In the genomic region with DNA sequence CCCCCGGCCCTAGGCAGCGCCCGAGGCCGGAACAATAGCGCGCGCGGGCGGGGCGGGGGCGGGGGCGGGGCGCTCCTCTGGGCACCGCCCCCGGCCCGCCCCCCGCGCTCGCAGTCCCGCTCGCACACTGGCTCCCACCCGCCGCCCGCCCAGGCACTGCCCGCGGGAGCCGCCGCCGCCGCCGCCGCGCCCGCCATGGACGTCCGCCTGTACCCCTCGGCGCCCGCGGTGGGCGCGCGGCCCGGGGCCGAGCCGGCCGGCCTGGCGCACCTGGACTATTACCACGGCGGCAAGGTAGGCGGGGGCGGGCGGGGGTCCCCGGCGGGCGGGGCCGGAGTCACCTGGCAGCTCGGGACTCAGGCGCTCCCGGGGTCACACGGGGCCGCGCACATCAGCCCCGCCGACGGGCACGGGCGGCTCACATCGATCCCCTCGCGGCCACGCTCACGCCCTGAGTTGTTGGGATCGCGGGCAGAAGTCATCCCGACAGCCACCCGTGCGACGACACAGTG, we compare ENCODE assay signal across 8 cellular contexts. TPM values are rescaled to one million over a fixed set of nuclear protein-coding genes. Genes with fewer than 3 reads are reported as not detected.
DNase-seq lines count a peak whose midpoint lies in the region; ATAC-seq and TF ChIP-seq lines count a peak whose summit lies in the region.

A gene with protein sequence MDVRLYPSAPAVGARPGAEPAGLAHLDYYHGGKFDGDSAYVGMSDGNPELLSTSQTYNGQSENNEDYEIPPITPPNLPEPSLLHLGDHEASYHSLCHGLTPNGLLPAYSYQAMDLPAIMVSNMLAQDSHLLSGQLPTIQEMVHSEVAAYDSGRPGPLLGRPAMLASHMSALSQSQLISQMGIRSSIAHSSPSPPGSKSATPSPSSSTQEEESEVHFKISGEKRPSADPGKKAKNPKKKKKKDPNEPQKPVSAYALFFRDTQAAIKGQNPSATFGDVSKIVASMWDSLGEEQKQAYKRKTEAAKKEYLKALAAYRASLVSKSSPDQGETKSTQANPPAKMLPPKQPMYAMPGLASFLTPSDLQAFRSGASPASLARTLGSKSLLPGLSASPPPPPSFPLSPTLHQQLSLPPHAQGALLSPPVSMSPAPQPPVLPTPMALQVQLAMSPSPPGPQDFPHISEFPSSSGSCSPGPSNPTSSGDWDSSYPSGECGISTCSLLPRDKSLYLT (plus strand): TSS at position 156 of the 512 bp plus-strand sequence. CDS start 40 bp downstream, at position 196.

- peaks cover 23% of the 10 kb centered on the region for H3K4me1 Mint-ChIP-seq in central memory CD8-positive, alpha-beta T cell

- TF ChIP-seq RAD21 in liver (IDR thresholded peaks at IDR 0.05), result no peak

- peak within 1 kb of the TSS; percentile 85 for H3K27ac Mint-ChIP-seq in central memory CD8-positive, alpha-beta T cell (ENCODE audit: low read depth)

- peaks cover 53% of the 10 kb centered on the region for H3K27me3 Mint-ChIP-seq in central memory CD8-positive, alpha-beta T cell

- intact Hi-C loops in posterior cingulate gyrus (cut with DNase I), result no loop called here

- H3K27me3 ChIP-seq in HUES64 (ENCODE audit: insufficient read depth, low read length) (peaks cover 49% of the 10 kb centered on the region), liver (ENCODE audit: control insufficient read depth in 4 of 4, insufficient read depth in 4 of 4, low read length in 3 of 4) (peaks cover 0 to 4% (median 2%) of the 10 kb centered on the region in 4 donors), subcutaneous abdominal adipose tissue (ENCODE audit: control insufficient read depth in 5 of 5, insufficient read depth in 4 of 5, low read length in 5 of 5) (peaks cover 0 to 26% (median 7%) of the 10 kb centered on the region in 5 donors)

- H3K4me1 ChIP-seq in HUES64 (ENCODE audit: insufficient read depth, low read length) (peaks cover 4% of the 10 kb centered on the region; the same call in 1 of the 2 replicates), liver (ENCODE audit: control insufficient read depth in 4 of 4, insufficient read depth in 4 of 4, low read length in 3 of 4) (peaks cover 4 to 17% (median 9%) of the 10 kb centered on the region in 4 donors), subcutaneous abdominal adipose tissue (ENCODE audit: control insufficient read depth in 5 of 5, insufficient read depth in 5 of 5, low read length in 5 of 5) (peaks cover 0 to 22% (median 20%) of the 10 kb centered on the region in 5 donors)

- no peak for TF ChIP-seq CTCF in liver (IDR thresholded peaks at IDR 0.05; ENCODE audit: low read depth, low read length, missing input control)

- peak; percentile 46 for TF ChIP-seq POLR2A in GM18951 (IDR thresholded peaks at IDR 0.05; ENCODE audit: extremely low read depth, insufficient read depth, insufficient read length)

- H3K36me3 ChIP-seq in HUES64 (ENCODE audit: insufficient read depth, low read length) (no peaks in the 10 kb centered on the region), liver (ENCODE audit: control insufficient read depth in 4 of 4, insufficient read depth in 3 of 4, low read depth in 1 of 4, low read length in 3 of 4) (no peaks in the 10 kb centered on the region), subcutaneous abdominal adipose tissue (ENCODE audit: control insufficient read depth in 5 of 5, insufficient read depth in 5 of 5, low read length in 5 of 5) (no peaks in the 10 kb centered on the region)

- in situ Hi-C loops in GM18951 (cut with MboI; ENCODE audit: low sequenced_read_pairs, unreplicated experiment), result no loop called here

- H3K4me3 ChIP-seq in HUES64 (ENCODE audit: low read length) (peak within 1 kb of the TSS; percentile 61), liver (ENCODE audit: low read depth in 1 of 3, low read length in 3 of 3) (peak within 1 kb of the TSS; percentile 7 to 68 (median 49)), subcutaneous abdominal adipose tissue (ENCODE audit: low read depth in 1 of 5, low read length in 5 of 5) (peak within 1 kb of the TSS in 4 of 5 donors; percentile 57 to 70 (median 64))

- ATAC-seq in central memory CD8-positive, alpha-beta T cell (replicated peaks; ENCODE audit: extremely low read depth, poor library complexity, severe bottlenecking), result peak; percentile 66

- no peaks in the 10 kb centered on the region for H3K9me3 Mint-ChIP-seq in central memory CD8-positive, alpha-beta T cell

- H3K9ac ChIP-seq in HUES64 (ENCODE audit: low read depth, low read length), result no peak within 1 kb of the TSS; the same call in 1 of the 2 replicates
- no peak within 1 kb of the TSS for H3K9ac ChIP-seq in liver (ENCODE audit: low read depth in 1 of 2, low read length in 2 of 2)
- peak within 1 kb of the TSS in 2 of 5 donors; percentile 23 to 53 for H3K9ac ChIP-seq in subcutaneous abdominal adipose tissue (ENCODE audit: low read length in 5 of 5)

- peak within 1 kb of the TSS; percentile 85 for H3K4me3 Mint-ChIP-seq in central memory CD8-positive, alpha-beta T cell

- peaks cover 6% of the 10 kb centered on the region for H3K36me3 Mint-ChIP-seq in central memory CD8-positive, alpha-beta T cell (ENCODE audit: insufficient read depth)

- H3K27ac ChIP-seq in HUES64 (ENCODE audit: low read depth, low read length) (no peak within 1 kb of the TSS), liver (ENCODE audit: low read depth in 1 of 2, low read length in 2 of 2) (peak within 1 kb of the TSS; percentile 25 to 46), subcutaneous abdominal adipose tissue (ENCODE audit: low read depth, low read length) (no peak within 1 kb of the TSS)

- DNase-seq in 8988T (peak; percentile 78), T1000 (lab: John Stamatoyannopoulos, UW) (peak; percentile 71), posterior cingulate gyrus (no peak)
- no peak for DNase-seq in central memory CD8-positive, alpha-beta T cell (ENCODE audit: low spot score in 2 of 2)

- H3K9me3 ChIP-seq in HUES64 (ENCODE audit: insufficient read depth, low read depth, low read length), result peaks cover 4% of the 10 kb centered on the region; the same call in 1 of the 2 replicates
- H3K9me3 ChIP-seq in liver (ENCODE audit: control insufficient read depth in 4 of 4, low read length in 3 of 4), result peaks cover 2 to 10% (median 4%) of the 10 kb centered on the region in 4 donors
- H3K9me3 ChIP-seq in subcutaneous abdominal adipose tissue (ENCODE audit: control insufficient read depth in 5 of 5, low read length in 5 of 5), result peaks cover 0 to 17% (median 14%) of the 10 kb centered on the region in 5 donors

- under 1% methylated on average over 79 of the region's 79 CpGs for WGBS in HUES64
- WGBS in liver, result 1% methylated on average over 79 of the region's 79 CpGs

TF ChIP-seq in liver, 16 proteins besides CTCF, POLR2A, EP300 and RAD21 (continues in another document):
- TF ChIP-seq NR2F2 (IDR thresholded peaks at IDR 0.05) (no peak), SP1 (IDR thresholded peaks at IDR 0.05) (no peak), HNF4G (IDR thresholded peaks at IDR 0.05) (no peak), GABPA (IDR thresholded peaks at IDR 0.05 in 1 of 2, conservative IDR thresholded peaks at IDR 0.05 in 1 of 2) (no peak), RXRA (IDR thresholded peaks at IDR 0.05) (no peak), FOXA1 (IDR thresholded peaks at IDR 0.05) (no peak), YY1 (IDR thresholded peaks at IDR 0.05) (no peak), FOXA2 (IDR thresholded peaks at IDR 0.05) (no peak), TAF1 (conservative IDR thresholded peaks at IDR 0.05) (no peak)
- TF ChIP-seq, protein P1, sequence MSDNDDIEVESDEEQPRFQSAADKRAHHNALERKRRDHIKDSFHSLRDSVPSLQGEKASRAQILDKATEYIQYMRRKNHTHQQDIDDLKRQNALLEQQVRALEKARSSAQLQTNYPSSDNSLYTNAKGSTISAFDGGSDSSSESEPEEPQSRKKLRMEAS (IDR thresholded peaks at IDR 0.05), result no peak
- TF ChIP-seq, protein P2, sequence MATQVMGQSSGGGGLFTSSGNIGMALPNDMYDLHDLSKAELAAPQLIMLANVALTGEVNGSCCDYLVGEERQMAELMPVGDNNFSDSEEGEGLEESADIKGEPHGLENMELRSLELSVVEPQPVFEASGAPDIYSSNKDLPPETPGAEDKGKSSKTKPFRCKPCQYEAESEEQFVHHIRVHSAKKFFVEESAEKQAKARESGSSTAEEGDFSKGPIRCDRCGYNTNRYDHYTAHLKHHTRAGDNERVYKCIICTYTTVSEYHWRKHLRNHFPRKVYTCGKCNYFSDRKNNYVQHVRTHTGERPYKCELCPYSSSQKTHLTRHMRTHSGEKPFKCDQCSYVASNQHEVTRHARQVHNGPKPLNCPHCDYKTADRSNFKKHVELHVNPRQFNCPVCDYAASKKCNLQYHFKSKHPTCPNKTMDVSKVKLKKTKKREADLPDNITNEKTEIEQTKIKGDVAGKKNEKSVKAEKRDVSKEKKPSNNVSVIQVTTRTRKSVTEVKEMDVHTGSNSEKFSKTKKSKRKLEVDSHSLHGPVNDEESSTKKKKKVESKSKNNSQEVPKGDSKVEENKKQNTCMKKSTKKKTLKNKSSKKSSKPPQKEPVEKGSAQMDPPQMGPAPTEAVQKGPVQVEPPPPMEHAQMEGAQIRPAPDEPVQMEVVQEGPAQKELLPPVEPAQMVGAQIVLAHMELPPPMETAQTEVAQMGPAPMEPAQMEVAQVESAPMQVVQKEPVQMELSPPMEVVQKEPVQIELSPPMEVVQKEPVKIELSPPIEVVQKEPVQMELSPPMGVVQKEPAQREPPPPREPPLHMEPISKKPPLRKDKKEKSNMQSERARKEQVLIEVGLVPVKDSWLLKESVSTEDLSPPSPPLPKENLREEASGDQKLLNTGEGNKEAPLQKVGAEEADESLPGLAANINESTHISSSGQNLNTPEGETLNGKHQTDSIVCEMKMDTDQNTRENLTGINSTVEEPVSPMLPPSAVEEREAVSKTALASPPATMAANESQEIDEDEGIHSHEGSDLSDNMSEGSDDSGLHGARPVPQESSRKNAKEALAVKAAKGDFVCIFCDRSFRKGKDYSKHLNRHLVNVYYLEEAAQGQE (IDR thresholded peaks at IDR 0.05), result no peak
- TF ChIP-seq, protein P3, sequence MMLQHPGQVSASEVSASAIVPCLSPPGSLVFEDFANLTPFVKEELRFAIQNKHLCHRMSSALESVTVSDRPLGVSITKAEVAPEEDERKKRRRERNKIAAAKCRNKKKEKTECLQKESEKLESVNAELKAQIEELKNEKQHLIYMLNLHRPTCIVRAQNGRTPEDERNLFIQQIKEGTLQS (IDR thresholded peaks at IDR 0.05), result no peak

RNA-seq across cellular contexts. Expression of the gene that starts here (rescaled TPM):
- 1.3 TPM for polyA plus RNA-seq in HUES64 (2013, experiment 1 of 2)
- polyA plus RNA-seq in HUES64 (2013, experiment 2 of 2), result 3.0 TPM
- 1 to 10 TPM in 1 of 2 donors, under 1 TPM in 1; 0.33 to 1.0 TPM for total RNA-seq in liver
- polyA plus RNA-seq in liver, result 1 to 10 TPM; 1.9 to 2.7 TPM

Comparison
In these comparisons a context has a peak if more than half of its experiments do, and no peak if none do; other contexts are left out.
1. DNase-seq: peak in 8988T (single experiment) and T1000 (single experiment); none in central memory CD8-positive, alpha-beta T cell (0 of 2) and posterior cingulate gyrus (0 of 10).
2. H3K27ac ChIP-seq: peak in liver (2 of 2); none in HUES64 (single experiment) and subcutaneous abdominal adipose tissue (single experiment).
3. Peak in every context shown above with its lines, with median percentiles within 50 percentile points of each other: H3K4me3 ChIP-seq.